Comparison of ENCODE assay signal across 4 cellular contexts in genomic region chr19:49719420-49719819, GRCh38. TPM values are rescaled to one million over a fixed set of nuclear protein-coding genes. Genes with fewer than 3 reads are reported as not detected.
"Had no signal": no experiment of that assay in that cellular context is flagged by ENCODE, and none has a peak within 500 bp of the region (broad histone marks: within the 10 kb centered on the region; RNA-seq: fewer than 3 reads in every experiment).

No MANE protein-coding gene starts in this region.

RNA-seq across cellular contexts. Expression of gene TSKS, which starts 43.7 kb away (rescaled TPM):
- total RNA-seq: astrocyte, NCI-H460, PC-9, SK-MEL-5 had no signal
